22 cellular contexts compared by ENCODE assay signal in the genomic region with DNA sequence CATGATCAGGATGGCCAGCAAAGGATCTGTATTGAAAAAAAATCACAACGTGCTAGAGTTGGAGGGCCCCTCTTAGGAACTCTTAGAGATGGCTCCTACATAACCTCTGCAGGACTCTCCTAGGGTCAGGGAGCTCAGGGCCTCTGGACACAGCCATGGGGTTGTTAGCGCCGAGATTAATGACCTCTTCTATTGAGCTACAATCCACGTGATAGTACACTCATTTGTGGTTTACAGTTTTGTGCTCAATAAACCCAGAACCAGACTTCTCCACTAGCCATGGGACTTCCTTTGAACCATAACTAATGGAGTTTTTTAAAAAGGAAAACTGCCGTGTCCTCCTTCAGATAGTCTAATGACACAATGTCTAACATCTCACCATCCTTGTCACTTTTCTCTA. TPM values are rescaled to one million over a fixed set of nuclear protein-coding genes. Genes with fewer than 3 reads are reported as not detected.
A peak's percentile ranks its signal among the peaks of the same experiment; 100 is the strongest.
DNase-seq lines count a peak whose midpoint lies in the region; ATAC-seq and TF ChIP-seq lines count a peak whose summit lies in the region.
"Had no signal": no experiment of that assay in that cellular context is flagged by ENCODE, and none has a peak within 500 bp of the region (broad histone marks: within the 10 kb centered on the region; RNA-seq: fewer than 3 reads in every experiment).

No MANE protein-coding gene starts in this region.

- peaks cover 0 to 15% of the 10 kb centered on the region in 2 donors for H3K4me1 ChIP-seq in neuronal stem cell (ENCODE audit: control insufficient read depth in 2 of 2, insufficient read depth in 1 of 2, low read depth in 1 of 2, low read length in 2 of 2)
- peaks cover 0 to 5% (median 0%) of the 10 kb centered on the region in 4 donors for H3K4me1 ChIP-seq in stomach

- ATAC-seq in activated T-helper 17 cell treated with anti-CD3 and anti-CD28 coated beads, Interleukin-2, amount 50 U/mL, for 72 hours (replicated peaks) = no peak
- ATAC-seq in esophagus mucosa = peak; percentile 5
- ATAC-seq: CD8-positive, alpha-beta T cell; GM23338; Panc1 had no signal

- H3K9me3 Mint-ChIP-seq in activated CD4-positive, alpha-beta T cell treated with anti-CD3 and anti-CD28 coated beads, Interleukin-2, amount 10 ng/mL, durations not matched to agents 24 days and 14 days = no peaks in the 10 kb centered on the region
- H3K9me3 Mint-ChIP-seq in activated T-helper 17 cell treated with anti-CD3 and anti-CD28 coated beads, Interleukin-2, amount 50 U/mL, for 72 hours = no peaks in the 10 kb centered on the region
- H3K9me3 Mint-ChIP-seq: CD8-positive, alpha-beta T cell; GM23338; H9 had no signal

- H3K27me3 Mint-ChIP-seq in activated CD4-positive, alpha-beta T cell treated with anti-CD3 and anti-CD28 coated beads, Interleukin-2, amount 10 ng/mL, durations not matched to agents 24 days and 14 days = no peaks in the 10 kb centered on the region
- H3K27me3 Mint-ChIP-seq in activated T-helper 17 cell treated with anti-CD3 and anti-CD28 coated beads, Interleukin-2, amount 50 U/mL, for 72 hours = no peaks in the 10 kb centered on the region
- H3K27me3 Mint-ChIP-seq: B cell had no signal

- peaks cover 20% of the 10 kb centered on the region for H3K4me1 Mint-ChIP-seq in activated CD4-positive, alpha-beta T cell treated with anti-CD3 and anti-CD28 coated beads, Interleukin-2, amount 10 ng/mL, durations not matched to agents 24 days and 14 days
- peaks cover 25% of the 10 kb centered on the region for H3K4me1 Mint-ChIP-seq in activated T-helper 17 cell treated with anti-CD3 and anti-CD28 coated beads, Interleukin-2, amount 50 U/mL, for 72 hours
- H3K4me1 Mint-ChIP-seq: B cell had no signal

- no peak overlapping the region for H3K27ac ChIP-seq in neuronal stem cell (replicated peaks; ENCODE audit: low read length)
- H3K27ac ChIP-seq in stomach = no peak overlapping the region
- H3K27ac ChIP-seq: 22Rv1, C4-2B, KMS-11 had no signal

- H2BK5ac ChIP-seq in neuronal stem cell (ENCODE audit: low read length) = no peak overlapping the region

- H2AFZ ChIP-seq in neuronal stem cell (ENCODE audit: low read length) = no peak overlapping the region
- H2AFZ ChIP-seq: GM23338 had no signal

- H2BK120ac ChIP-seq in neuronal stem cell (ENCODE audit: low read depth, low read length) = no peak overlapping the region

- no peak overlapping the region for H3K4ac ChIP-seq in neuronal stem cell (ENCODE audit: low read length)

- no peak for DNase-seq in activated CD4-positive, alpha-beta T cell treated with anti-CD3 and anti-CD28 coated beads, Interleukin-2, amount 10 ng/mL, durations not matched to agents 24 days and 14 days
- DNase-seq in activated CD4-positive, alpha-beta T cell treated with anti-CD3 and anti-CD28 coated beads for 4 hours = no peak
- DNase-seq in renal cortical epithelial cell (ENCODE audit: low read depth) = peak; percentile 47
- no peak for DNase-seq in neuronal stem cell (ENCODE audit: low spot score)
- DNase-seq in stomach = no peak
- DNase-seq: Caco-2; CD8-positive, alpha-beta T cell; H9; IMR-90; MM.1S; NCI-H2029; NCI-H2227 treated with DMSO at 0.1 percent for 48 hours; NCI-H526 treated with DMSO at 0.1 percent for 48 hours; SIG-M5 had no signal

- no peak overlapping the region for H3K4me2 ChIP-seq in neuronal stem cell (ENCODE audit: insufficient read depth, low read length, poor library complexity, severe bottlenecking)
- H3K4me2 ChIP-seq: GM23338, KMS-11 had no signal

- WGBS in neuronal stem cell (ENCODE audit: extremely low coverage in 2 of 2, insufficient read length in 2 of 2, insufficient replicate concordance in 1 of 2), 2 donors = no CpG with 5 or more reads among the region's 5 CpGs
- 62 to 72% (median 69%) methylated on average over 5 of the region's 5 CpGs for WGBS in stomach, 5 donors

- no peak overlapping the region for H3K14ac ChIP-seq in neuronal stem cell (ENCODE audit: low read length)

- H2BK15ac ChIP-seq in neuronal stem cell (ENCODE audit: low read length) = no peak overlapping the region

- H3K4me3 ChIP-seq in neuronal stem cell (ENCODE audit: low read length in 2 of 2) (no peak overlapping the region), stomach (no peak overlapping the region)
- H3K4me3 ChIP-seq: GM23338 had no signal

- no peak for TF ChIP-seq POLR2A in stomach (IDR thresholded peaks at IDR 0.05)

- no peak for TF ChIP-seq CTCF in stomach (IDR thresholded peaks at IDR 0.05)

- TF ChIP-seq EP300 in stomach (IDR thresholded peaks at IDR 0.05) = no peak

- H3K9ac ChIP-seq in neuronal stem cell (ENCODE audit: low read depth, low read length, poor library complexity) = no peak overlapping the region
- H3K9ac ChIP-seq: KMS-11 had no signal

- no peak overlapping the region for H4K8ac ChIP-seq in neuronal stem cell (ENCODE audit: low read depth, low read length)

- intact Hi-C loops in activated CD4-positive, alpha-beta T cell treated with anti-CD3 and anti-CD28 coated beads, Interleukin-2, amount 10 ng/mL, durations not matched to agents 24 days and 14 days (cut with micrococcal nuclease) = no loop called here
- intact Hi-C loops in stomach (cut with DNase I; ENCODE audit: low total_unique reads) = loop anchor here (10.0 kb wide), 1 partner anchor 134 kb away; no protein-coding TSS in a partner anchor

- H4K91ac ChIP-seq in neuronal stem cell (ENCODE audit: low read depth, low read length, poor library complexity) = no peak overlapping the region

- no peak overlapping the region for H2AK5ac ChIP-seq in neuronal stem cell (ENCODE audit: low read depth, low read length)

- no peaks in the 10 kb centered on the region for H3K36me3 ChIP-seq in neuronal stem cell (replicated peaks in 1 of 2; ENCODE audit: control insufficient read depth in 2 of 2, insufficient read depth in 2 of 2, low read length in 2 of 2)
- peaks cover 0 to 54% (median 15%) of the 10 kb centered on the region in 4 donors for H3K36me3 ChIP-seq in stomach

- peaks cover 0 to 36% (median 2%) of the 10 kb centered on the region in 3 experiments for H3K27me3 ChIP-seq in neuronal stem cell (ENCODE audit: control insufficient read depth in 3 of 3, insufficient read depth in 3 of 3, low read depth in 1 of 3, low read length in 3 of 3)
- no peaks in the 10 kb centered on the region for H3K27me3 ChIP-seq in stomach

- H3K9me3 ChIP-seq in neuronal stem cell (replicated peaks in 1 of 2; ENCODE audit: control insufficient read depth in 2 of 2, insufficient read depth in 1 of 2, low read depth in 1 of 2, low read length in 2 of 2) (no peaks in the 10 kb centered on the region), stomach (no peaks in the 10 kb centered on the region)
- H3K9me3 ChIP-seq: Caco-2 had no signal

- peaks cover 82% of the 10 kb centered on the region for H3K36me3 Mint-ChIP-seq in activated CD4-positive, alpha-beta T cell treated with anti-CD3 and anti-CD28 coated beads, Interleukin-2, amount 10 ng/mL, durations not matched to agents 24 days and 14 days (ENCODE audit: low read depth)
- H3K36me3 Mint-ChIP-seq in activated T-helper 17 cell treated with anti-CD3 and anti-CD28 coated beads, Interleukin-2, amount 50 U/mL, for 72 hours (ENCODE audit: low read depth) = peaks cover 100% of the 10 kb centered on the region
- H3K36me3 Mint-ChIP-seq: CD8-positive, alpha-beta T cell had no signal

- H3K18ac ChIP-seq in neuronal stem cell (ENCODE audit: low read length) = no peak overlapping the region

- H2BK12ac ChIP-seq in neuronal stem cell (ENCODE audit: low read length) = no peak overlapping the region

- H3K79me1 ChIP-seq in neuronal stem cell (ENCODE audit: low read depth, low read length) = no peaks in the 10 kb centered on the region

- no peak overlapping the region for H3K4me3 Mint-ChIP-seq in activated CD4-positive, alpha-beta T cell treated with anti-CD3 and anti-CD28 coated beads, Interleukin-2, amount 10 ng/mL, durations not matched to agents 24 days and 14 days
- no peak overlapping the region for H3K4me3 Mint-ChIP-seq in activated T-helper 17 cell treated with anti-CD3 and anti-CD28 coated beads, Interleukin-2, amount 50 U/mL, for 72 hours
- H3K4me3 Mint-ChIP-seq: B cell; CD8-positive, alpha-beta T cell; GM23338; H9 had no signal

- peak overlapping the region; percentile 59 for H3K27ac Mint-ChIP-seq in activated CD4-positive, alpha-beta T cell treated with anti-CD3 and anti-CD28 coated beads, Interleukin-2, amount 10 ng/mL, durations not matched to agents 24 days and 14 days
- peak overlapping the region; percentile 69 for H3K27ac Mint-ChIP-seq in activated T-helper 17 cell treated with anti-CD3 and anti-CD28 coated beads, Interleukin-2, amount 50 U/mL, for 72 hours
- H3K27ac Mint-ChIP-seq: B cell; CD8-positive, alpha-beta T cell; GM23338; H9 had no signal

- H3K23ac ChIP-seq in neuronal stem cell (ENCODE audit: low read depth, low read length, poor library complexity) = no peak overlapping the region

RNA-seq across cellular contexts. Expression of a gene that starts 29.6 kb away (rescaled TPM):
- total RNA-seq in activated CD4-positive, alpha-beta T cell treated with anti-CD3 and anti-CD28 coated beads, Interleukin-2, amount 10 ng/mL, durations not matched to agents 24 days and 14 days = 405 and 419 TPM in 2 replicates
- total RNA-seq in activated T-helper 17 cell treated with anti-CD3 and anti-CD28 coated beads, Interleukin-2, amount 50 U/mL, for 72 hours = 100 to 1,000 TPM; 163 to 471 TPM
- total RNA-seq in esophagus mucosa = 25.1 TPM
- total RNA-seq in renal cortical epithelial cell = 16.8 and 56.4 TPM in 2 replicates
- 26.3 TPM for polyA plus RNA-seq in neuronal stem cell (2013, experiment 1 of 2)
- polyA plus RNA-seq in neuronal stem cell (2013, experiment 2 of 2) = 27.4 TPM
- 100 to 1,000 TPM in 2 of 5 donors, 10 to 100 TPM in 3; 32.1 to 313 (median 66.5) TPM for total RNA-seq in stomach
- polyA plus RNA-seq in stomach = 10 to 100 TPM; 22.8 to 30.7 (median 28.6) TPM

RNA-seq across cellular contexts. Expression of a gene that starts 55.5 kb away (rescaled TPM):
- total RNA-seq in activated CD4-positive, alpha-beta T cell treated with anti-CD3 and anti-CD28 coated beads, Interleukin-2, amount 10 ng/mL, durations not matched to agents 24 days and 14 days = 267 and 277 TPM in 2 replicates
- total RNA-seq in activated T-helper 17 cell treated with anti-CD3 and anti-CD28 coated beads, Interleukin-2, amount 50 U/mL, for 72 hours = 100 to 1,000 TPM in 1 of 2 donors, 10 to 100 TPM in 1; 70.9 to 182 TPM
- 18.0 TPM for total RNA-seq in esophagus mucosa
- total RNA-seq in renal cortical epithelial cell = 2.9 and 6.1 TPM in 2 replicates
- under 0.01 TPM for polyA plus RNA-seq in neuronal stem cell (2013, experiment 1 of 2)
- 0.03 TPM for polyA plus RNA-seq in neuronal stem cell (2013, experiment 2 of 2)
- 10 to 100 TPM in 2 of 5 donors, 1 to 10 TPM in 3; 2.8 to 22.3 (median 8.8) TPM for total RNA-seq in stomach
- polyA plus RNA-seq in stomach = 1 to 10 TPM; 4.0 to 4.9 (median 4.5) TPM
